In the genomic region with DNA sequence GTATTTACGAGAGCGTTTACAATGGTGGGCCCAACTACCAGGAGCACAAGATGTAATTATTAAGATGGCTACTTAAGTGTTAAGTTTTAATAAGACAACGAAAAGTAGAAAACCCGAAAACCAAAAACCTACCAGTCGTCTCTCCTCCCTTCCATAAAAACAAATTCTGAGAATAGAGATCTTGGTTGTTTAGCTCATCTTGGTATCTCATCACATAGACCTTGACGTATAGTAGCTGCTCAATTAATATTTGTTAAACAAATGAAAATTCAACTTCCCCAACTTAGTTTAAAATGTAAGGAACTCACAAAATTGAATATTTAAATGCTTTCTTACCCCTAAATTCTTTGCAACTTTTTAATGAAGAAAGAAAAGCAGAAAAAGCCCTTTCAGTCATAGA, we compare ENCODE assay signal across 8 cellular contexts. TPM values are rescaled to one million over a fixed set of nuclear protein-coding genes. Genes with fewer than 3 reads are reported as not detected.
A peak's percentile ranks its signal among the peaks of the same experiment; 100 is the strongest.
DNase-seq lines count a peak whose midpoint lies in the region; ATAC-seq and TF ChIP-seq lines count a peak whose summit lies in the region.

No MANE protein-coding gene starts in this region.

- 0 out of 2 replicates have a peak, but pooled peaks cover 4% of the 10 kb centered on the region for H3K4me1 ChIP-seq in HUES6 (ENCODE audit: control insufficient read depth, insufficient read depth, low read length)

- H3K9me3 ChIP-seq in HUES6 (ENCODE audit: control insufficient read depth, insufficient read depth, low read depth, low read length) = no peaks in the 10 kb centered on the region

- H3K4me3 ChIP-seq in HUES6 (ENCODE audit: low read depth, low read length) = peak overlapping the region; percentile 97

- peak overlapping the region; percentile 70 for H3K9ac ChIP-seq in HUES6 (ENCODE audit: low read length)

- peaks cover 34% of the 10 kb centered on the region for H3K36me3 Mint-ChIP-seq in central memory CD8-positive, alpha-beta T cell (ENCODE audit: insufficient read depth)

- H3K27me3 ChIP-seq in HUES6 (ENCODE audit: control insufficient read depth, insufficient read depth, low read length) = no peaks in the 10 kb centered on the region

- TF ChIP-seq CTCF in 22Rv1 (IDR thresholded peaks at IDR 0.05) = no peak

- H3K4me3 Mint-ChIP-seq in central memory CD8-positive, alpha-beta T cell = peak overlapping the region; percentile 89

- no peak for DNase-seq in central memory CD8-positive, alpha-beta T cell (ENCODE audit: low spot score in 2 of 2)
- DNase-seq in myocyte (ENCODE audit: low read depth) (peak; percentile 2), NCI-H2196 (lab: John Stamatoyannopoulos, UW; ENCODE audit: unreplicated experiment) (no peak), NCI-H748 treated with DMSO at 0.1 percent for 48 hours (lab: John Stamatoyannopoulos, UW) (no peak)

- ATAC-seq in central memory CD8-positive, alpha-beta T cell (replicated peaks; ENCODE audit: extremely low read depth, poor library complexity, severe bottlenecking) = no peak
- no peak for ATAC-seq in HG02588 (IDR thresholded peaks at IDR 0.05; ENCODE audit: unreplicated experiment)
- ATAC-seq in HG02763 (IDR thresholded peaks at IDR 0.05; ENCODE audit: unreplicated experiment) = no peak

- no peaks in the 10 kb centered on the region for H3K27me3 Mint-ChIP-seq in central memory CD8-positive, alpha-beta T cell

- H3K4me1 Mint-ChIP-seq in central memory CD8-positive, alpha-beta T cell = peaks cover 13% of the 10 kb centered on the region

- no peaks in the 10 kb centered on the region for H3K9me3 Mint-ChIP-seq in central memory CD8-positive, alpha-beta T cell

- H3K36me3 ChIP-seq in HUES6 (ENCODE audit: control insufficient read depth, insufficient read depth, low read length) = peaks cover 31% of the 10 kb centered on the region

- peak overlapping the region; percentile 95 for H3K27ac Mint-ChIP-seq in central memory CD8-positive, alpha-beta T cell (ENCODE audit: low read depth)

- H3K27ac ChIP-seq in 22Rv1 (peak overlapping the region; percentile 59), HUES6 (ENCODE audit: low read depth, low read length) (no peak overlapping the region)

RNA-seq across cellular contexts. Expression of a gene that starts 0.7 kb away (rescaled TPM):
- 0.88 and 1.6 TPM in 2 replicates for total RNA-seq in myocyte
- polyA plus RNA-seq in myocyte (2012) = 0.59 TPM

RNA-seq across cellular contexts. Expression of a gene that starts 0.8 kb away (rescaled TPM):
- total RNA-seq in myocyte = 42.1 and 46.0 TPM in 2 replicates
- polyA plus RNA-seq in myocyte (2012) = 42.5 TPM

RNA-seq across cellular contexts. Expression of a gene that starts 50.9 kb away (rescaled TPM):
- not detected in 2 replicates for total RNA-seq in myocyte
- not detected for polyA plus RNA-seq in myocyte (2012)
